ENCODE assay signal across 18 cellular contexts in the genomic region with DNA sequence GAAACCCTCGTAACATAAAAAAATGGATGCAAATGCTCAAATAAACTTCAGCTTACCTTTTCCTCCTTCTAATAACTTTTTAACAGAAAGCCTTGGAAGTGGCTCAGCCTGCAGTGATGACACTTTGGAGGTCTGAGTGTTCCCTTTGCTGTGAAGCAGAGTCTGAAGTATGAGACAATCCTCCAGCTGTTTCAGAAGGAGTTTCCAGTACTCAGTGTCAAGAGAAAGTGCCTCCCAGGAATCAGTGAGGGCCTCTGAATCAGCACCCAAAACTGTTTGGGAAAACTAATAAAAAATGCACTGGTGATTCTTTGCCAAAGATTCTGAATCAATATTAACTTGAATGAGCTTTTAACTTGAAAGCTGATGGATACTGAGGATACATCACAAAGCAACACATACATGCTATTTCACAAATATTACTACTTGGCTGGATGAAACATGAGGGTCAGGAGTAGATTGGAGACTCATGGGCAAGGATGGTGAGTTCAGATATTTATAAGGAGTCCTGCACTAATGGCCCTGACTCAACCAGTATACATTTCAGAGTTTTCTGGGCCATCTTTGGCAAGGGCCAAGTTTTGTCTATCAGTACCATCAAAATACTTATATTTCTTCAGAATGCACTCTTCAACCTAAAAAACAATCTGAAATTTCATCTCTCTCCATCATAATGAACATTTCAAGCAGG.
DNase-seq lines count a peak whose midpoint lies in the region; ATAC-seq and TF ChIP-seq lines count a peak whose summit lies in the region.
"Had no signal": no experiment of that assay in that cellular context is flagged by ENCODE, and none has a peak within 500 bp of the region (broad histone marks: within the 10 kb centered on the region; RNA-seq: fewer than 3 reads in every experiment).

No MANE protein-coding gene starts in this region.

- BruUV-seq in PC-3 (replicated peaks; lab: Mats Ljungman, UMichigan) = no TSS peak

- no peak overlapping the region for H3K27ac ChIP-seq in PC-3 (ENCODE audit: low read length)
- H3K27ac ChIP-seq: 22Rv1 had no signal

- TF ChIP-seq CTCF in PC-3 (conservative IDR thresholded peaks at IDR 0.05; ENCODE audit: low read depth, low read length) (no peak), glutamatergic neuron (IDR thresholded peaks at IDR 0.05; ENCODE audit: partially characterized antibody, unreplicated experiment) (no peak)

- ATAC-seq in PC-3 (peak; percentile 68), GM18909 (IDR thresholded peaks at IDR 0.05; ENCODE audit: poor library complexity, unreplicated experiment) (no peak)
- ATAC-seq: GM23338 had no signal

- H3K36me3 ChIP-seq in PC-3 (ENCODE audit: low read depth, low read length) = peaks cover 45% of the 10 kb centered on the region

- CTCF ChIA-PET in PC-3 (lab: Charles Lee) = no interaction called here
- CTCF ChIA-PET in activated CD4-positive, alpha-beta T cell treated with anti-CD3 and anti-CD28 coated beads, Interleukin-2, amount 10 ng/mL, durations not matched to agents 7 days and 5 days (lab: Charles Lee) = no interaction called here

- no peak overlapping the region for H3K4me2 ChIP-seq in PC-3 (ENCODE audit: low read length)
- H3K4me2 ChIP-seq: GM23338 had no signal

- H3K79me2 ChIP-seq in PC-3 (ENCODE audit: low read length) = no peaks in the 10 kb centered on the region

- H3K9me2 ChIP-seq in PC-3 (replicated peaks; ENCODE audit: low read length) = no peaks in the 10 kb centered on the region

- no peaks in the 10 kb centered on the region for H3K4me1 ChIP-seq in PC-3 (ENCODE audit: insufficient read depth, low read length)

- H4K20me1 ChIP-seq in PC-3 (ENCODE audit: low read length) = no peaks in the 10 kb centered on the region

- H3K27me3 ChIP-seq in PC-3 (ENCODE audit: low read length) = no peaks in the 10 kb centered on the region

- no peaks in the 10 kb centered on the region for H3F3A ChIP-seq in PC-3 (ENCODE audit: low read length, unreplicated experiment)

- POLR2A ChIA-PET in PC-3 (lab: Charles Lee; ENCODE audit: unreplicated experiment) = no interaction called here
- POLR2A ChIA-PET in activated CD4-positive, alpha-beta T cell treated with anti-CD3 and anti-CD28 coated beads, Interleukin-2, amount 10 ng/mL, durations not matched to agents 7 days and 5 days (lab: Charles Lee) = no interaction called here

- intact Hi-C loops in PC-3 (cut with micrococcal nuclease) = no loop called here

- peaks cover 5% of the 10 kb centered on the region for H3K36me3 Mint-ChIP-seq in glutamatergic neuron (ENCODE audit: unreplicated experiment)
- peaks cover 49% of the 10 kb centered on the region for H3K36me3 Mint-ChIP-seq in activated CD4-positive, alpha-beta T cell treated with anti-CD3 and anti-CD28 coated beads, Interleukin-2, amount 10 ng/mL, durations not matched to agents 7 days and 5 days (ENCODE audit: low read depth)

- no peaks in the 10 kb centered on the region for H3K9me3 ChIP-seq in PC-3 (ENCODE audit: low read length)

- H3K9ac ChIP-seq in PC-3 (ENCODE audit: low read length) = no peak overlapping the region

- peak overlapping the region; percentile 95 for H3K27ac Mint-ChIP-seq in glutamatergic neuron (ENCODE audit: unreplicated experiment)
- no peak overlapping the region for H3K27ac Mint-ChIP-seq in activated CD4-positive, alpha-beta T cell treated with anti-CD3 and anti-CD28 coated beads, Interleukin-2, amount 10 ng/mL, durations not matched to agents 7 days and 5 days
- H3K27ac Mint-ChIP-seq: B cell; CD4-positive, alpha-beta T cell; GM23338 had no signal

- no peak overlapping the region for H2AFZ ChIP-seq in PC-3 (ENCODE audit: low read length)
- H2AFZ ChIP-seq: GM23338 had no signal

- peaks cover 3% of the 10 kb centered on the region for H3K27me3 Mint-ChIP-seq in glutamatergic neuron (ENCODE audit: unreplicated experiment)
- H3K27me3 Mint-ChIP-seq in activated CD4-positive, alpha-beta T cell treated with anti-CD3 and anti-CD28 coated beads, Interleukin-2, amount 10 ng/mL, durations not matched to agents 7 days and 5 days = no peaks in the 10 kb centered on the region
- H3K27me3 Mint-ChIP-seq: B cell; CD4-positive, alpha-beta T cell had no signal

- DNase-seq in AG08396 (ENCODE audit: low spot score) (peak; percentile 7), GM03348 (ENCODE audit: low spot score) (peak; percentile 28), PC-3 (no peak), glutamatergic neuron (no peak), NCI-H2081 (lab: John Stamatoyannopoulos, UW) (no peak)
- DNase-seq in activated CD4-positive, alpha-beta T cell treated with anti-CD3 and anti-CD28 coated beads, Interleukin-2, amount 10 ng/mL, durations not matched to agents 7 days and 5 days = no peak
- no peak for DNase-seq in stimulated activated naive CD4-positive, alpha-beta T cell treated with Interleukin-2 at 50 U/mL for 16 hours (lab: John Stamatoyannopoulos, UW)
- DNase-seq: C1 segment of cervical spinal cord; Calu3; CD4-positive, alpha-beta T cell; DMS79; GDM1; H7 had no signal

- peaks cover 7% of the 10 kb centered on the region for H3K9me3 Mint-ChIP-seq in glutamatergic neuron (ENCODE audit: unreplicated experiment)
- H3K9me3 Mint-ChIP-seq in activated CD4-positive, alpha-beta T cell treated with anti-CD3 and anti-CD28 coated beads, Interleukin-2, amount 10 ng/mL, durations not matched to agents 7 days and 5 days = peaks cover 2% of the 10 kb centered on the region
- H3K9me3 Mint-ChIP-seq: CD4-positive, alpha-beta T cell; GM23338 had no signal

- no peak overlapping the region for H3K4me3 Mint-ChIP-seq in glutamatergic neuron (ENCODE audit: unreplicated experiment)
- no peak overlapping the region for H3K4me3 Mint-ChIP-seq in activated CD4-positive, alpha-beta T cell treated with anti-CD3 and anti-CD28 coated beads, Interleukin-2, amount 10 ng/mL, durations not matched to agents 7 days and 5 days
- H3K4me3 Mint-ChIP-seq: B cell; CD4-positive, alpha-beta T cell; GM23338 had no signal

- peaks cover 20% of the 10 kb centered on the region for H3K4me1 Mint-ChIP-seq in glutamatergic neuron (ENCODE audit: low read depth, unreplicated experiment)
- H3K4me1 Mint-ChIP-seq in activated CD4-positive, alpha-beta T cell treated with anti-CD3 and anti-CD28 coated beads, Interleukin-2, amount 10 ng/mL, durations not matched to agents 7 days and 5 days = no peaks in the 10 kb centered on the region
- H3K4me1 Mint-ChIP-seq: B cell, GM23338 had no signal

- H3K4me3 ChIP-seq in PC-3 (ENCODE audit: low read length) = no peak overlapping the region
- H3K4me3 ChIP-seq: GM23338, K562 had no signal

Comparison
In these comparisons a context has a peak if more than half of its experiments do, and no peak if none do; other contexts are left out.
1. DNase-seq: peak in AG08396 (single experiment) and GM03348 (single experiment); none in PC-3 (single experiment), glutamatergic neuron (single experiment), NCI-H2081 (0 of 2), activated CD4-positive, alpha-beta T cell treated with anti-CD3 and anti-CD28 coated beads, Interleukin-2, amount 10 ng/mL, durations not matched to agents 7 days and 5 days (single experiment) and stimulated activated naive CD4-positive, alpha-beta T cell treated with Interleukin-2 at 50 U/mL for 16 hours (single experiment).